8 cellular contexts compared by ENCODE assay signal in the genomic region with DNA sequence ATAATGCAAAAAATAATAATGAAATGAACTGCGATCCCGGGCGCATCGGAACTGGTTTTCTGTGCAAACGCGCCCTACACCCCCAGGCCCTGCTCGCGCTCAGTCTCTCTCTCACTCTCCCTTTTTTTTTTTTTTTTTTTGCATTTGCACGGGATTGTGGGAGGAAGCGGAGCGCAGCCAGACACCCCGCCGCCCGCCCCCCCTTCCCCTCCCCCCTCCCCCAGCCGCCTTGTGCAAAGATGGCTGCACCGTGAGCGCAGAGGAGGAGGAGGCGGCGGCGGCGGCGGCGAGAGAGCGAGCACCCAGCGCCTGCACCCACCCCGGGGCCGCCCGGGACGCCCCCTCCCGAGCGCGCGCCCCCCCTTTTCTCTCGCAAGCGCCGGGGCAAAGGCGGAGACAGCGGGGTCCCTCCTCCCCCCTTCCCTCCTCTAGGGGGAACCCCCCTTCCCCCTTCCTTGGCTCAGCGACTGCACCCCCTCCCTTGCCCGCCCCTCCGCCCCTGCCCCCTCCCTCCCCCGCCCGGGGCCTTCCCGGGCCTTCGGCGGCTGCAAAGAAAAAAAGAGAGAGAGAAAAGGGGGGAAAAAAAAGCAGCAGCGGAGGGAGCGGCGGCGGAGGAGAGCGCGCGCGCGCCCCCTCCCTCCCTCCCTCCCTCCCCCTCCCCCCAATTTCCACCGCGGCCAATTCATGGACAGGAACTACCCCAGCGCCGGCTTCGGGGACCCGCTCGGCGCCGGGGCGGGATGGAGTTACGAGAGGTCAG. TPM values are rescaled to one million over a fixed set of nuclear protein-coding genes. Genes with fewer than 3 reads are reported as not detected.
A peak's percentile ranks its signal among the peaks of the same experiment; 100 is the strongest.
DNase-seq lines count a peak whose midpoint lies in the region.

Gene PRR12 (plus strand): TSS at position 212 of the 760 bp plus-strand sequence. CDS start 473 bp downstream, at position 685.

- DNase-seq in AG08396 (ENCODE audit: low spot score) (peak; percentile 92), H4 (ENCODE audit: low spot score) (peak; percentile 72), NCI-H345 treated with DMSO at 0.1 percent for 48 hours (lab: John Stamatoyannopoulos, UW; ENCODE audit: unreplicated experiment) (peak; percentile 35), cerebellar cortex (ENCODE audit: low spot score) (peak; percentile 78), islet precursor cell (peak; percentile 88), retina (no peak)
- DNase-seq in activated CD4-positive, CD25-positive, alpha-beta regulatory T cell treated with anti-CD3 and anti-CD28 coated beads, Interleukin-2, amount 50 U/mL, for 72 hours: peak; percentile 66
- peak; percentile 66 for DNase-seq in stimulated activated CD4-positive, alpha-beta T cell treated with anti-CD3 and anti-CD28 coated beads, Interleukin-12 subunit alpha, Interleukin-12 subunit beta, amount 100 ng/mL, for 4 hours

RNA-seq across cellular contexts. Expression of gene PRR12, which starts in this region (rescaled TPM):
- 0.99 and 1.0 TPM in 2 replicates for total RNA-seq in H4 (2014; rRNA removed; shearing (Covaris generic))
